In the genomic region with DNA sequence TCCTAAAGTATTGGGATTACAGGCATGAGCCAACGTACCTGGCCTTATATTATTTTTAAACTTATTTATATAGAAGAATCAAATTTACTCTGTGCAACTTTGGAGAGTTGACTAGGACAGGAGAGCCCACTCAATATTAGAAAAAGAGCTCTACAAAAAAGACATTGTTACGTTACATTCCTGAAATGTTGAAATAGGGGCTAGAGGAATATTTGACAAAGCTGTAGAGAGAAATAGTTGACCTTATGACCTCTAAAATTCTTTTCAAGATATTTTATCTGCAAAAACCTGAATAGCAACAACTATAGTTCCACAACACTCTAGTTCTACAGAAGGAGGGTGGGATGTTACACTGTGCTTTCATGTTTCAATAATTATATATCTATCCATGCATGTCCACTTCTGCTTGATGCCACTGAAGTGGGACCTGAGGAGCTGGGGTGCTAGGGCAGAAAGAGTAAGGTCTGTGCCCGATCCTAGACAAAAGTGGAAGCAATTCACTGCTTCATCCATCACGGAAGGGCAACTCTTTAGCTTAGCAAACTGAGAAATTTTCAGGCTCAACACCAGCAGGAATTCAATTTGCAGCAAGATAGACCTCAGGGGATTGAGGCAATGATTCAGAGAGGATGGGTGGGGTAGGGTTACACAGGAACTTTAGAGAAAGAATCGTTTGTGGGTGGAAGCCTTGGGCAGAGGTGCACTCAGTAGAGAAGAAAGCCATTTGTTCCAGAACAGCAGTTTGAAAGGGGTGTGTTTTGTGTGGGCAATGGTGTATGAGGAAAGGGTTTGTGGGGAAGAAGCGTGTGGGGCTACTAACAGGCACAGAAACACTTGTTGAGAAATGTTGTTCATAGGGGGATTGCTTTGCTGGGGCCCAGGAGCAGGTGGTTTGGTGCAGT, we compare ENCODE assay signal across 8 cellular contexts. TPM values are rescaled to one million over a fixed set of nuclear protein-coding genes. Genes with fewer than 3 reads are reported as not detected.
DNase-seq lines count a peak whose midpoint lies in the region; ATAC-seq and TF ChIP-seq lines count a peak whose summit lies in the region.

No MANE protein-coding gene starts in this region.

- no peaks in the 10 kb centered on the region for H3K27me3 ChIP-seq in sigmoid colon

- H3K4me1 ChIP-seq in sigmoid colon, result no peaks in the 10 kb centered on the region

- TF ChIP-seq CTCF in epithelial cell of esophagus (IDR thresholded peaks at IDR 0.05; ENCODE audit: insufficient read depth, low read depth, low read length, missing control alignments), result no peak
- TF ChIP-seq CTCF in sigmoid colon (IDR thresholded peaks at IDR 0.05), result no peak

- WGBS in sigmoid colon, 2 donors, result 52 to 65% methylated on average over 6 of the region's 6 CpGs

- intact Hi-C loops in sigmoid colon (cut with DNase I), result no loop called here

- ATAC-seq in GM19023 (IDR thresholded peaks at IDR 0.05; ENCODE audit: unreplicated experiment) (peak; percentile 46), HG02973 (IDR thresholded peaks at IDR 0.05; ENCODE audit: unreplicated experiment) (no peak), HG02798 (IDR thresholded peaks at IDR 0.05; ENCODE audit: poor library complexity, unreplicated experiment) (no peak)

- no peaks in the 10 kb centered on the region for H3K9me3 ChIP-seq in sigmoid colon

- H3K36me3 ChIP-seq in sigmoid colon, result no peaks in the 10 kb centered on the region

- no peak overlapping the region for H3K27ac ChIP-seq in sigmoid colon

- no peak for TF ChIP-seq EP300 in sigmoid colon (IDR thresholded peaks at IDR 0.05)

- no peak for TF ChIP-seq POLR2A in sigmoid colon (IDR thresholded peaks at IDR 0.05)

- DNase-seq in AG20443 (ENCODE audit: low spot score) (peak; percentile 17), LHCN-M2 (ENCODE audit: low read depth) (peak; percentile 65), epithelial cell of esophagus (ENCODE audit: low read depth) (peak; percentile 79), sigmoid colon (no peak), NCI-H146 treated with DMSO at 0.1 percent for 48 hours (lab: John Stamatoyannopoulos, UW; ENCODE audit: unreplicated experiment) (no peak)

- H3K4me3 ChIP-seq in epithelial cell of esophagus (ENCODE audit: low read length), result no peak overlapping the region
- H3K4me3 ChIP-seq in sigmoid colon, result no peak overlapping the region

RNA-seq across cellular contexts. Expression of a gene that starts 16.0 kb away (rescaled TPM):
- total RNA-seq in LHCN-M2 (2014; rRNA removed), result not detected in 2 replicates
- polyA plus RNA-seq in LHCN-M2 (2012), result 0.06 TPM
- not detected for total RNA-seq in sigmoid colon
- under 1 TPM in 1 of 3 donors, not detected in 2; 0.12 TPM for polyA plus RNA-seq in sigmoid colon

RNA-seq across cellular contexts. Expression of a gene that starts 20.1 kb away (rescaled TPM):
- total RNA-seq in LHCN-M2 (2014; rRNA removed), result 54.0 and 54.8 TPM in 2 replicates
- 27.2 TPM for polyA plus RNA-seq in LHCN-M2 (2012)
- 10 to 100 TPM in 2 of 4 donors, 1 to 10 TPM in 2; 5.5 to 32.3 (median 10.6) TPM for total RNA-seq in sigmoid colon
- polyA plus RNA-seq in sigmoid colon, result 100 to 1,000 TPM in 2 of 3 donors, 10 to 100 TPM in 1; 60.7 to 121 (median 104) TPM

RNA-seq across cellular contexts. Expression of a gene that starts 28.1 kb away (rescaled TPM):
- 18.1 and 24.6 TPM in 2 replicates for total RNA-seq in LHCN-M2 (2014; rRNA removed)
- polyA plus RNA-seq in LHCN-M2 (2012), result 21.9 TPM
- total RNA-seq in sigmoid colon, result 10 to 100 TPM; 18.9 to 28.0 (median 22.8) TPM
- 10 to 100 TPM; 30.3 to 40.9 (median 32.4) TPM for polyA plus RNA-seq in sigmoid colon

RNA-seq across cellular contexts. Expression of a gene that starts 34.3 kb away (rescaled TPM):
- 152 and 213 TPM in 2 replicates for total RNA-seq in LHCN-M2 (2014; rRNA removed)
- 205 TPM for polyA plus RNA-seq in LHCN-M2 (2012)
- total RNA-seq in sigmoid colon, result 100 to 1,000 TPM; 118 to 181 (median 146) TPM
- 100 to 1,000 TPM in 1 of 3 donors, 10 to 100 TPM in 2; 84.4 to 150 (median 99.7) TPM for polyA plus RNA-seq in sigmoid colon

RNA-seq across cellular contexts. Expression of a gene that starts 34.7 kb away (rescaled TPM):
- total RNA-seq in LHCN-M2 (2014; rRNA removed) (52.8 and 61.1 TPM in 2 replicates), sigmoid colon (10 to 100 TPM; 34.1 to 65.6 (median 50.7) TPM)
- polyA plus RNA-seq in LHCN-M2 (2012), result 22.8 TPM
- polyA plus RNA-seq in sigmoid colon, result 10 to 100 TPM; 21.0 to 49.4 (median 29.8) TPM

Comparison
In these comparisons a context has a peak if more than half of its experiments do, and no peak if none do; other contexts are left out.
1. DNase-seq: peak in AG20443 (single experiment), LHCN-M2 (single experiment) and epithelial cell of esophagus (single experiment); none in sigmoid colon (single experiment) and NCI-H146 treated with DMSO at 0.1 percent for 48 hours (single experiment).